ENCODE assay signal across 31 cellular contexts in the genomic region with DNA sequence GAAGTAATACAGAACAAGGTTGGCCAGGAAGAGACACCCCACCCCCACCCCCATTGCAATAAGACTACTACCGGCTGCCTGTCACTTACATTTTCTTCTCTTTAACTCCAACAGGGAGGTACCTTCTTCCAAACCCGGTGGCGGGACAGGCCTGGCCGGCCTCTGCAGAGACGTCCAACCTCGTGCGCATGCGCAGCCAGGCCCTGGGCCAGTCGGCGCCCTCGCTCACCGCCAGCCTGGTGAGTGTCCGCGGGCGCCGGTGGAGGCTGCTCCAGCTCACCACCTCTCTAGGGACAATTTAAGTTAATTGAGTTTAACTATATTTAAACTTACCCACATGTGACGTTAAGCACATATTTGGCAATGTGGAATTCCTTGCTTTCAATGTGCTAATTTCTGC.
"Had no signal": no experiment of that assay in that cellular context is flagged by ENCODE, and none has a peak within 500 bp of the region (broad histone marks: within the 10 kb centered on the region; RNA-seq: fewer than 3 reads in every experiment).

No MANE protein-coding gene starts in this region.

- ATAC-seq: activated CD4-positive, CD25-positive, alpha-beta regulatory T cell treated with anti-CD3 and anti-CD28 coated beads, Interleukin-2, amount 50 U/mL, for 24 hours; activated CD8-positive, alpha-beta T cell treated with anti-CD3 and anti-CD28 coated beads for 36 hours; activated naive CD8-positive, alpha-beta T cell treated with anti-CD3 and anti-CD28 coated beads, Interleukin-2, amount 50 U/mL, for 24 hours; activated T-cell treated with anti-CD3 and anti-CD28 coated beads, Interleukin-2, amount 50 U/mL, for 4 hours; activated T-helper 17 cell treated with anti-CD3 and anti-CD28 coated beads, Interleukin-2, amount 50 U/mL, for 72 hours; body of pancreas; effector memory CD8-positive, alpha-beta T cell; gastroesophageal sphincter; T-cell; T-helper 17 cell had no signal

- H3K4me3 ChIP-seq: adrenal gland, body of pancreas, esophagus squamous epithelium, gastroesophageal sphincter had no signal

- H3K36me3 ChIP-seq: adrenal gland, esophagus squamous epithelium, gastroesophageal sphincter, WERI-Rb-1 had no signal

- H3K9me3 ChIP-seq: adrenal gland, body of pancreas, esophagus squamous epithelium, gastroesophageal sphincter had no signal

- H3K27me3 ChIP-seq: adrenal gland, body of pancreas, esophagus squamous epithelium, gastroesophageal sphincter had no signal

- H3K27ac ChIP-seq: adrenal gland, body of pancreas, esophagus squamous epithelium, gastroesophageal sphincter, WERI-Rb-1 had no signal

- DNase-seq: activated B cell treated with CpG ODN at 0.5 μM for 24 hours; activated CD4-positive, alpha-beta T cell treated with anti-CD3 and anti-CD28 coated beads for 48 hours; activated CD4-positive, alpha-beta T cell treated with anti-CD3 and anti-CD28 coated beads, Interleukin-2, amount 50 U/mL, for 1 hour; activated CD4-positive, alpha-beta T cell treated with anti-CD3 and anti-CD28 coated beads, Interleukin-2, amount 50 U/mL, for 48 hours; activated CD8-positive, alpha-beta memory T cell treated with anti-CD3 and anti-CD28 coated beads for 24 hours; activated CD8-positive, alpha-beta T cell treated with anti-CD3 and anti-CD28 coated beads for 36 hours; activated effector memory CD4-positive, alpha-beta T cell treated with Interleukin-2 at 50 U/mL for 16 hours; activated gamma-delta T cell treated with Interleukin-2 at 50 U/mL for 16 hours; activated naive CD4-positive, alpha-beta T cell treated with anti-CD3 and anti-CD28 coated beads, Interleukin-2, amount 50 U/mL, for 16 hours; activated naive CD4-positive, alpha-beta T cell treated with Interleukin-2 at 50 U/mL for 16 hours; activated naive CD8-positive, alpha-beta T cell treated with anti-CD3 and anti-CD28 coated beads, Interleukin-2, amount 50 U/mL, for 24 hours; activated T-cell treated with anti-CD3 and anti-CD28 coated beads, Interleukin-2, amount 50 U/mL, for 4 hours; adrenal gland; amygdala; aorta; body of pancreas; caudate nucleus; cortex of kidney; dermis blood vessel endothelial cell; effector CD4-positive, alpha-beta T cell; effector memory CD8-positive, alpha-beta T cell; erythroblast; esophagus squamous epithelium; foreskin melanocyte; T-cell; T-helper 17 cell; T1000; WERI-Rb-1 had no signal

- H3K4me1 ChIP-seq: adrenal gland, body of pancreas, esophagus squamous epithelium, gastroesophageal sphincter had no signal
